1 cellular context compared by ENCODE assay signal in the genomic region with DNA sequence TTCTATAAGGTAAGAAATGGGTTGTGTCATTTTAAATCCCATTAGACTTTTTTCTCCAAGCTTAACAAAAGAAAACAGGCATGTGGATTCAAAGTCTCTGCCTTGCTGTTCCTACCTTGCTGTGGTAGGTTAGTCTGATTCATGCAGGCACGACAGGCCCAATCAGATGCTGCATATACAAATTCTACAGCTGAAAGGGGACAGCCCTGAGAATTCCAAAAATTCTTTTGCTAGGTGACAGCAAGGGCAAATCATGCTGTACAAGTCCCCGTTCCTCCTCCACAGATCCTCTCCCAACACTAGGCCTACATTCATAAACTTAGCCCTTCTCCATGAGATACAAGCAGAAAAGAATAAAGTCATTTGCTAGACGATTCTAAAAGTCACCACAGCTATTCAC.
TF ChIP-seq lines count a peak whose summit lies in the region.

No MANE protein-coding gene starts in this region.

TF ChIP-seq in K562, 482 proteins besides CTCF, POLR2A, EP300 and RAD21:
- no peak for TF ChIP-seq KLF16 (IDR thresholded peaks at IDR 0.05)
- no peak for TF ChIP-seq EP400 (IDR thresholded peaks at IDR 0.05)
- no peak for TF ChIP-seq SIN3A (IDR thresholded peaks at IDR 0.05; ENCODE audit: borderline replicate concordance in 2 of 2, control insufficient read depth in 1 of 2, low read depth in 2 of 2, low read length in 2 of 2)
- no peak for TF ChIP-seq RBBP5 (IDR thresholded peaks at IDR 0.05; ENCODE audit: borderline replicate concordance, insufficient read depth, low read length, poor library complexity, severe bottlenecking)
- TF ChIP-seq SMARCA4 (IDR thresholded peaks at IDR 0.05), result no peak
- TF ChIP-seq BRF1 (IDR thresholded peaks at IDR 0.05; ENCODE audit: borderline replicate concordance, extremely low read depth, insufficient read length), result no peak
- TF ChIP-seq, protein P1, sequence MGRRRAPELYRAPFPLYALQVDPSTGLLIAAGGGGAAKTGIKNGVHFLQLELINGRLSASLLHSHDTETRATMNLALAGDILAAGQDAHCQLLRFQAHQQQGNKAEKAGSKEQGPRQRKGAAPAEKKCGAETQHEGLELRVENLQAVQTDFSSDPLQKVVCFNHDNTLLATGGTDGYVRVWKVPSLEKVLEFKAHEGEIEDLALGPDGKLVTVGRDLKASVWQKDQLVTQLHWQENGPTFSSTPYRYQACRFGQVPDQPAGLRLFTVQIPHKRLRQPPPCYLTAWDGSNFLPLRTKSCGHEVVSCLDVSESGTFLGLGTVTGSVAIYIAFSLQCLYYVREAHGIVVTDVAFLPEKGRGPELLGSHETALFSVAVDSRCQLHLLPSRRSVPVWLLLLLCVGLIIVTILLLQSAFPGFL (CRISPR knock-in tag; IDR thresholded peaks at IDR 0.05), result no peak
- TF ChIP-seq POLR3G (IDR thresholded peaks at IDR 0.05; ENCODE audit: extremely low read depth, insufficient read length, insufficient replicate concordance), result no peak
- TF ChIP-seq, protein P2, sequence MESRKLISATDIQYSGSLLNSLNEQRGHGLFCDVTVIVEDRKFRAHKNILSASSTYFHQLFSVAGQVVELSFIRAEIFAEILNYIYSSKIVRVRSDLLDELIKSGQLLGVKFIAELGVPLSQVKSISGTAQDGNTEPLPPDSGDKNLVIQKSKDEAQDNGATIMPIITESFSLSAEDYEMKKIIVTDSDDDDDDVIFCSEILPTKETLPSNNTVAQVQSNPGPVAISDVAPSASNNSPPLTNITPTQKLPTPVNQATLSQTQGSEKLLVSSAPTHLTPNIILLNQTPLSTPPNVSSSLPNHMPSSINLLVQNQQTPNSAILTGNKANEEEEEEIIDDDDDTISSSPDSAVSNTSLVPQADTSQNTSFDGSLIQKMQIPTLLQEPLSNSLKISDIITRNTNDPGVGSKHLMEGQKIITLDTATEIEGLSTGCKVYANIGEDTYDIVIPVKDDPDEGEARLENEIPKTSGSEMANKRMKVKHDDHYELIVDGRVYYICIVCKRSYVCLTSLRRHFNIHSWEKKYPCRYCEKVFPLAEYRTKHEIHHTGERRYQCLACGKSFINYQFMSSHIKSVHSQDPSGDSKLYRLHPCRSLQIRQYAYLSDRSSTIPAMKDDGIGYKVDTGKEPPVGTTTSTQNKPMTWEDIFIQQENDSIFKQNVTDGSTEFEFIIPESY (CRISPR knock-in tag; IDR thresholded peaks at IDR 0.05), result no peak
- no peak for TF ChIP-seq GATAD2A (IDR thresholded peaks at IDR 0.05)
